ENCODE assay signal across 8 cellular contexts in genomic region chr13:79492313-79492798, GRCh38. TPM values are rescaled to one million over a fixed set of nuclear protein-coding genes. Genes with fewer than 3 reads are reported as not detected.
DNase-seq lines count a peak whose midpoint lies in the region; ATAC-seq and TF ChIP-seq lines count a peak whose summit lies in the region.

No MANE protein-coding gene starts in this region.

- no peak overlapping the region for H3K23ac ChIP-seq in IMR-90 (ENCODE audit: low read depth, low read length)

- H3K56ac ChIP-seq in IMR-90 (ENCODE audit: extremely low read depth, insufficient read depth, low read length) = no peak overlapping the region

- no peak overlapping the region for H3K4me3 ChIP-seq in IMR-90 (ENCODE audit: insufficient read depth, low read depth, low read length)
- no peak overlapping the region for H3K4me3 ChIP-seq in mucosa of descending colon

- H3K9me3 ChIP-seq in IMR-90 (ENCODE audit: control insufficient read depth, insufficient read depth, low read length) (no peaks in the 10 kb centered on the region), mucosa of descending colon (no peaks in the 10 kb centered on the region)

- TF ChIP-seq POLR2A in IMR-90 (IDR thresholded peaks at IDR 0.05; ENCODE audit: low read depth, low read length) = no peak

- H4K91ac ChIP-seq in IMR-90 (ENCODE audit: insufficient read depth, low read depth, low read length) = no peak overlapping the region

- peaks cover 13% of the 10 kb centered on the region for H3K9me1 ChIP-seq in IMR-90 (ENCODE audit: insufficient read depth, low read length)

- 40% methylated on average over 1 of the region's 5 CpGs; no CpG with 5 or more reads in 1 of the 2 experiments for WGBS in IMR-90 (ENCODE audit: extremely low coverage in 2 of 2, insufficient read length in 1 of 2), 2 experiments

- H2BK5ac ChIP-seq in IMR-90 (ENCODE audit: low read depth, low read length, poor library complexity, severe bottlenecking) = no peak overlapping the region

- H3K4me1 ChIP-seq in IMR-90 (ENCODE audit: control insufficient read depth, insufficient read depth, low read length) (peaks cover 6% of the 10 kb centered on the region; the same call in 1 of the 2 replicates), mucosa of descending colon (ENCODE audit: low read depth) (peaks cover 45% of the 10 kb centered on the region)

- peak overlapping the region; percentile 94 for H3K4me2 ChIP-seq in IMR-90 (ENCODE audit: low read depth, low read length)

- peak; percentile 58 for DNase-seq in Caki2 (ENCODE audit: low read depth)
- peak; percentile 13 for DNase-seq in IMR-90
- no peak for DNase-seq in mucosa of descending colon
- no peak for DNase-seq in occipital lobe (lab: John Stamatoyannopoulos, UW)
- DNase-seq in OCI-M1 (lab: John Stamatoyannopoulos, UW) = no peak
- no peak for DNase-seq in activated effector memory CD4-positive, alpha-beta T cell treated with anti-CD3 and anti-CD28 coated beads, Interleukin-2, amount 50 U/mL, for 16 hours

- no peak overlapping the region for H4K5ac ChIP-seq in IMR-90 (ENCODE audit: low read depth, low read length)

- H3K79me1 ChIP-seq in IMR-90 (ENCODE audit: low read depth in 1 of 2, low read length in 2 of 2) = peaks cover 23 to 46% of the 10 kb centered on the region in 2 experiments

- no peaks in the 10 kb centered on the region for H3K36me3 ChIP-seq in IMR-90 (ENCODE audit: control insufficient read depth, insufficient read depth, low read length)
- no peaks in the 10 kb centered on the region for H3K36me3 ChIP-seq in mucosa of descending colon (ENCODE audit: low read depth)

- no peak overlapping the region for H2BK120ac ChIP-seq in IMR-90 (ENCODE audit: low read depth, low read length)

- H4K20me1 ChIP-seq in IMR-90 (ENCODE audit: insufficient read depth, low read length) = peaks cover 13% of the 10 kb centered on the region; the same call in 1 of the 2 replicates

- POLR2A ChIA-PET in IMR-90 (lab: Charles Lee; ENCODE audit: unreplicated experiment) = no interaction called here

- in situ Hi-C loops in Caki2 (cut with HindIII; ENCODE audit: low pct_unique_long_range_greater_than_20kb, low sequenced_read_pairs) = no loop called here
- in situ Hi-C loops in IMR-90 (cut with MboI; ENCODE audit: low sequenced_read_pairs) = no loop called here

- no peak overlapping the region for H3K27ac ChIP-seq in IMR-90 (ENCODE audit: insufficient read depth, low read length)
- H3K27ac ChIP-seq in angular gyrus (ENCODE audit: low read depth, low read length) = peak overlapping the region; percentile 51

- dilution Hi-C loops in IMR-90 (cut with HindIII; ENCODE audit: low sequenced_read_pairs, unreplicated experiment) = no loop called here

- H3K18ac ChIP-seq in IMR-90 (ENCODE audit: low read depth, low read length) = no peak overlapping the region

- no peak overlapping the region for H2BK15ac ChIP-seq in IMR-90 (ENCODE audit: low read depth, low read length)

- no TSS peak for BruUV-seq in IMR-90 (replicated peaks; lab: Mats Ljungman, UMichigan)

- H4K8ac ChIP-seq in IMR-90 (ENCODE audit: low read depth in 2 of 2, low read length in 2 of 2) = no peak overlapping the region

- CTCF ChIA-PET in IMR-90 (lab: Yijun Ruan, JAX) = no interaction called here

- TF ChIP-seq CTCF in IMR-90 (conservative IDR thresholded peaks at IDR 0.05; ENCODE audit: low read depth, low read length) (no peak), mucosa of descending colon (IDR thresholded peaks at IDR 0.05) (no peak)

- no peaks in the 10 kb centered on the region for H3K27me3 ChIP-seq in IMR-90 (ENCODE audit: control insufficient read depth, insufficient read depth, low read length)

- no peak overlapping the region for H2BK20ac ChIP-seq in IMR-90 (ENCODE audit: low read depth, low read length)

- no peak overlapping the region for H3K4ac ChIP-seq in IMR-90 (ENCODE audit: low read depth, low read length)

- H3K14ac ChIP-seq in IMR-90 (replicated peaks; ENCODE audit: low read depth, low read length) = no peak overlapping the region

- ATAC-seq in IMR-90 (ENCODE audit: low read depth) (peak; percentile 58), mucosa of descending colon (peak; percentile 40), GM18867 (IDR thresholded peaks at IDR 0.05; ENCODE audit: unreplicated experiment) (no peak)

- H2AK9ac ChIP-seq in IMR-90 (replicated peaks; ENCODE audit: low read depth, low read length, poor library complexity) = no peak overlapping the region

- TF ChIP-seq RAD21 in IMR-90 (IDR thresholded peaks at IDR 0.05; ENCODE audit: low read length) = no peak

- no peak overlapping the region for H2AFZ ChIP-seq in IMR-90 (replicated peaks; ENCODE audit: low read length, poor library complexity)

- H2AK5ac ChIP-seq in IMR-90 (ENCODE audit: low read depth, low read length) = no peak overlapping the region

- intact Hi-C loops in IMR-90 (cut with micrococcal nuclease) (no loop called here), mucosa of descending colon (cut with DNase I, micrococcal nuclease) (no loop called here)

- no peak overlapping the region for H3K9ac ChIP-seq in IMR-90 (ENCODE audit: low read depth, low read length)

TF ChIP-seq in IMR-90, 13 proteins besides CTCF, POLR2A, EP300 and RAD21:
- no peak for TF ChIP-seq RFX5 (IDR thresholded peaks at IDR 0.05; ENCODE audit: low read depth, low read length)
- TF ChIP-seq MAFK (IDR thresholded peaks at IDR 0.05; ENCODE audit: low read depth, low read length) = no peak
- TF ChIP-seq NFE2L2 (IDR thresholded peaks at IDR 0.05; ENCODE audit: low read depth, low read length) = no peak
- no peak for TF ChIP-seq MAZ (IDR thresholded peaks at IDR 0.05; ENCODE audit: borderline replicate concordance, low read depth, low read length)
- no peak for TF ChIP-seq CHD1 (IDR thresholded peaks at IDR 0.05; ENCODE audit: low read depth, low read length)
- no peak for TF ChIP-seq CEBPB (IDR thresholded peaks at IDR 0.05; ENCODE audit: low read depth, low read length)
- TF ChIP-seq FOS (IDR thresholded peaks at IDR 0.05; ENCODE audit: low read depth, low read length) = no peak
- TF ChIP-seq SMC3 (IDR thresholded peaks at IDR 0.05; ENCODE audit: low read depth, low read length) = no peak
- no peak for TF ChIP-seq RCOR1 (IDR thresholded peaks at IDR 0.05; ENCODE audit: insufficient replicate concordance, low read length)

RNA-seq across cellular contexts. Expression of gene NDFIP2, which starts 11.4 kb away (rescaled TPM):
- total RNA-seq in Caki2 (2014; rRNA removed; shearing (Covaris generic); ENCODE audit: low replicate concordance) = 54.3 and 103 TPM in 2 replicates
- 25.8 and 48.9 TPM in 2 replicates for total RNA-seq in IMR-90 (2012; rRNA removed)
- 23.1 and 23.8 TPM in 2 replicates for polyA plus RNA-seq in IMR-90 (2012; rRNA removed)
- 8.0 and 9.4 TPM in 2 replicates for polyA plus RNA-seq in IMR-90 (2012; cell fraction: cytosol; rRNA removed)
- polyA plus RNA-seq in IMR-90 (2012; cell fraction: nucleus; rRNA removed; ENCODE audit: low replicate concordance) = 3.8 and 9.2 TPM in 2 replicates
- 100 to 1,000 TPM in 2 of 3 donors, 10 to 100 TPM in 1; 64.9 to 141 (median 136) TPM for total RNA-seq in mucosa of descending colon
- 84.1 TPM for total RNA-seq in occipital lobe

Comparison
In these comparisons a context has a peak if more than half of its experiments do, and no peak if none do; other contexts are left out.
1. DNase-seq: peak in Caki2 (single experiment) and IMR-90 (single experiment); none in mucosa of descending colon (0 of 3), occipital lobe (single experiment), OCI-M1 (single experiment) and activated effector memory CD4-positive, alpha-beta T cell treated with anti-CD3 and anti-CD28 coated beads, Interleukin-2, amount 50 U/mL, for 16 hours (single experiment).